Comparison of ENCODE assay signal across 16 cellular contexts in genomic region chr14:63800083-63800482, GRCh38. TPM values are rescaled to one million over a fixed set of nuclear protein-coding genes. Genes with fewer than 3 reads are reported as not detected.
DNase-seq lines count a peak whose midpoint lies in the region; ATAC-seq, FAIRE-seq and TF ChIP-seq lines count a peak whose summit lies in the region.
"Had no signal": no experiment of that assay in that cellular context is flagged by ENCODE, and none has a peak within 500 bp of the region (broad histone marks: within the 10 kb centered on the region; RNA-seq: fewer than 3 reads in every experiment).

No MANE protein-coding gene starts in this region.

- H3K9ac ChIP-seq in DND-41 (ENCODE audit: low read depth, low read length) (no peak overlapping the region), endothelial cell of umbilical vein (replicated peaks; ENCODE audit: extremely low read depth, insufficient read depth, low read length) (no peak overlapping the region), parathyroid adenoma (no peak overlapping the region)

- DNase-seq in DND-41 (no peak), OCI-LY7 (ENCODE audit: low spot score) (no peak), endothelial cell of umbilical vein (ENCODE audit: low read depth, low spot score) (no peak), NCI-H1105 (lab: John Stamatoyannopoulos, UW) (no peak)
- DNase-seq: activated CD8-positive, alpha-beta memory T cell treated with anti-CD3 and anti-CD28 coated beads for 24 hours; colonic mucosa; NCI-H510A; posterior cingulate gyrus; stomach had no signal

- TF ChIP-seq POLR2A in endothelial cell of umbilical vein (IDR thresholded peaks at IDR 0.05; ENCODE audit: low read depth, low read length) = no peak

- H3K27me3 ChIP-seq in DND-41 (ENCODE audit: insufficient read depth, low read length, poor library complexity) (no peaks in the 10 kb centered on the region), endothelial cell of umbilical vein (ENCODE audit: control insufficient read depth in 2 of 2, insufficient read depth in 2 of 2, low read length in 2 of 2) (no peaks in the 10 kb centered on the region), parathyroid adenoma (ENCODE audit: control insufficient read depth, insufficient read depth, low read length) (no peaks in the 10 kb centered on the region)
- H3K27me3 ChIP-seq: colonic mucosa, stomach had no signal

- H3K4me1 ChIP-seq in DND-41 (ENCODE audit: insufficient read depth, low read length) (peaks cover 8% of the 10 kb centered on the region; the same call in 1 of the 2 replicates), OCI-LY7 (ENCODE audit: insufficient read depth, low read length, poor library complexity, severe bottlenecking) (peaks cover 9% of the 10 kb centered on the region), endothelial cell of umbilical vein (ENCODE audit: control insufficient read depth, extremely low read depth, insufficient read depth, low read length) (peaks cover 2% of the 10 kb centered on the region), parathyroid adenoma (no peaks in the 10 kb centered on the region)
- H3K4me1 ChIP-seq: colonic mucosa had no signal

- no peaks in the 10 kb centered on the region for H3K36me3 Mint-ChIP-seq in stimulated activated memory B cell treated with anti-CD40 and anti-IgM and Interleukin-4, amounts not matched to agents 10 μg/mL and 1 μg/mL and 100 μg/mL, for 72 hours

- H2AFZ ChIP-seq in DND-41 (ENCODE audit: low read depth, low read length) (no peak overlapping the region), OCI-LY7 (ENCODE audit: low read length) (peak overlapping the region; percentile 97), endothelial cell of umbilical vein (ENCODE audit: low read depth, low read length) (peak overlapping the region; percentile 23), parathyroid adenoma (peak overlapping the region; percentile 62)

- no peak overlapping the region for H3K4me3 Mint-ChIP-seq in stimulated activated memory B cell treated with anti-CD40 and anti-IgM and Interleukin-4, amounts not matched to agents 10 μg/mL and 1 μg/mL and 100 μg/mL, for 72 hours

- dilution Hi-C loops in endothelial cell of umbilical vein (cut with MboI; ENCODE audit: extremely low pct_ligation_motif_present, low sequenced_read_pairs) = no loop called here

- no peaks in the 10 kb centered on the region for H3K9me3 Mint-ChIP-seq in stimulated activated memory B cell treated with anti-CD40 and anti-IgM and Interleukin-4, amounts not matched to agents 10 μg/mL and 1 μg/mL and 100 μg/mL, for 72 hours
- H3K9me3 Mint-ChIP-seq: activated T-helper 2 cell treated with anti-CD3 and anti-CD28 coated beads, Interferon-gamma antibody, Interleukin-2, Interleukin-4, amounts not matched to agents 10 μg/mL and 5 μg/mL and 100 μg/mL, durations not matched to agents 14 hours and 24 hours and 36 hours had no signal

- BruUV-seq in OCI-LY7 (replicated peaks; lab: Mats Ljungman, UMichigan) = no TSS peak
- no TSS peak for BruUV-seq in endothelial cell of umbilical vein (replicated peaks; lab: Mats Ljungman, UMichigan)

- POLR2A ChIA-PET in OCI-LY7 (lab: Charles Lee) = interaction anchor here (0.6 to 1.6 kb wide), 6 partner anchors 51 to 537 kb away, joined by 3 to 5 read pairs (median 3); no protein-coding TSS in a partner anchor
- POLR2A ChIA-PET in endothelial cell of umbilical vein (lab: Charles Lee) = no interaction called here

- H3K9me3 ChIP-seq in DND-41 (ENCODE audit: insufficient read depth, low read length, severe bottlenecking) = no peaks in the 10 kb centered on the region
- no peaks in the 10 kb centered on the region for H3K9me3 ChIP-seq in OCI-LY7 (ENCODE audit: low read length)
- H3K9me3 ChIP-seq in endothelial cell of umbilical vein (replicated peaks; ENCODE audit: control insufficient read depth, insufficient read depth, low read length) = no peaks in the 10 kb centered on the region
- H3K9me3 ChIP-seq in parathyroid adenoma (ENCODE audit: control insufficient read depth, low read length) = no peaks in the 10 kb centered on the region
- H3K9me3 ChIP-seq: colonic mucosa, stomach had no signal

- CTCF ChIA-PET in OCI-LY7 (lab: Charles Lee; ENCODE audit: unreplicated experiment) = no interaction called here
- CTCF ChIA-PET in endothelial cell of umbilical vein (lab: Charles Lee) = interaction anchor here (0.6 to 7.1 kb wide), 18 partner anchors 17 to 538 kb away, joined by 3 to 103 read pairs (median 3); partner anchors contain the start of gene ESR2

- no peak for TF ChIP-seq CTCF in DND-41 (IDR thresholded peaks at IDR 0.05; ENCODE audit: borderline replicate concordance, extremely low read depth, low read length, poor library complexity, severe bottlenecking)
- no peak for TF ChIP-seq CTCF in OCI-LY7 (conservative IDR thresholded peaks at IDR 0.05; ENCODE audit: low read length)
- TF ChIP-seq CTCF in endothelial cell of umbilical vein (IDR thresholded peaks at IDR 0.05; ENCODE audit: extremely low read depth in 1 of 2, insufficient read depth in 1 of 2, low read depth in 1 of 2, low read length in 2 of 2) = no peak
- no peak for TF ChIP-seq CTCF in parathyroid adenoma (IDR thresholded peaks at IDR 0.05)

- H3K9me1 ChIP-seq in endothelial cell of umbilical vein (replicated peaks; ENCODE audit: control insufficient read depth, extremely low read depth, insufficient read depth, low read length) = no peaks in the 10 kb centered on the region

- ATAC-seq in DND-41 (ENCODE audit: insufficient read depth, low read depth) (no peak), GM21381 (IDR thresholded peaks at IDR 0.05; ENCODE audit: unreplicated experiment) (no peak), GM18517 (IDR thresholded peaks at IDR 0.05; ENCODE audit: unreplicated experiment) (no peak)
- ATAC-seq in stimulated activated memory B cell treated with anti-CD40 and anti-IgM and Interleukin-4, amounts not matched to agents 10 μg/mL and 1 μg/mL and 100 μg/mL, for 72 hours = no peak
- ATAC-seq: Panc1 had no signal

- H3K36me3 ChIP-seq in DND-41 (ENCODE audit: insufficient read depth, low read length) = no peaks in the 10 kb centered on the region
- H3K36me3 ChIP-seq in OCI-LY7 (ENCODE audit: insufficient read depth, low read length) = no peaks in the 10 kb centered on the region
- no peaks in the 10 kb centered on the region for H3K36me3 ChIP-seq in endothelial cell of umbilical vein (ENCODE audit: control insufficient read depth in 2 of 2, extremely low read depth in 1 of 2, insufficient read depth in 2 of 2, low read length in 2 of 2)
- H3K36me3 ChIP-seq in parathyroid adenoma (ENCODE audit: control insufficient read depth, insufficient read depth, low read length) = no peaks in the 10 kb centered on the region
- H3K36me3 ChIP-seq: colonic mucosa, stomach, WERI-Rb-1 had no signal

- H3K79me2 ChIP-seq in DND-41 (ENCODE audit: insufficient read depth, low read length) = no peaks in the 10 kb centered on the region
- H3K79me2 ChIP-seq in OCI-LY7 (ENCODE audit: insufficient read depth, low read depth, low read length) = no peaks in the 10 kb centered on the region
- H3K79me2 ChIP-seq in endothelial cell of umbilical vein (ENCODE audit: control insufficient read depth, insufficient read depth, low read length) = no peaks in the 10 kb centered on the region
- no peaks in the 10 kb centered on the region for H3K79me2 ChIP-seq in parathyroid adenoma

- no peaks in the 10 kb centered on the region for H3K9me2 ChIP-seq in OCI-LY7 (ENCODE audit: insufficient read depth, low read length)

- no peak for FAIRE-seq in endothelial cell of umbilical vein (lab: Jason Lieb, UNC)

- no peak overlapping the region for H3K4me3 ChIP-seq in DND-41 (ENCODE audit: low read depth in 1 of 2, low read length in 2 of 2)
- peak overlapping the region; percentile 58 for H3K4me3 ChIP-seq in OCI-LY7 (ENCODE audit: low read depth, low read length, poor library complexity, severe bottlenecking)
- no peak overlapping the region for H3K4me3 ChIP-seq in endothelial cell of umbilical vein (replicated peaks in 1 of 3; ENCODE audit: insufficient read depth in 1 of 3, low read depth in 1 of 3, low read length in 3 of 3)
- H3K4me3 ChIP-seq in parathyroid adenoma (ENCODE audit: low read depth, low read length) = peak overlapping the region; percentile 35

- H3K4me1 Mint-ChIP-seq in stimulated activated memory B cell treated with anti-CD40 and anti-IgM and Interleukin-4, amounts not matched to agents 10 μg/mL and 1 μg/mL and 100 μg/mL, for 72 hours = no peaks in the 10 kb centered on the region

- H3K4me2 ChIP-seq in DND-41 (ENCODE audit: insufficient read depth, low read length) (peak overlapping the region; percentile 44), OCI-LY7 (ENCODE audit: low read length) (peak overlapping the region; percentile 59), endothelial cell of umbilical vein (ENCODE audit: insufficient read depth, low read length) (peak overlapping the region; percentile 39), parathyroid adenoma (ENCODE audit: low read length) (peak overlapping the region; percentile 59)

- no peaks in the 10 kb centered on the region for H4K20me1 ChIP-seq in DND-41 (ENCODE audit: insufficient read depth, low read length)
- no peaks in the 10 kb centered on the region for H4K20me1 ChIP-seq in OCI-LY7 (ENCODE audit: insufficient read depth, low read length)
- no peaks in the 10 kb centered on the region for H4K20me1 ChIP-seq in endothelial cell of umbilical vein (replicated peaks; ENCODE audit: control insufficient read depth, extremely low read depth, insufficient read depth, low read length)

- H3K27ac ChIP-seq in DND-41 (ENCODE audit: low read length) (no peak overlapping the region), OCI-LY7 (ENCODE audit: low read depth, low read length, poor library complexity, severe bottlenecking) (no peak overlapping the region), endothelial cell of umbilical vein (ENCODE audit: insufficient read depth, low read depth, low read length) (no peak overlapping the region), parathyroid adenoma (no peak overlapping the region)
- H3K27ac ChIP-seq: colonic mucosa, stomach, WERI-Rb-1 had no signal

- intact Hi-C loops in OCI-LY7 (cut with micrococcal nuclease; ENCODE audit: unreplicated experiment) (loop anchor here (1.0 kb wide), 1 partner anchor 194 kb away; no protein-coding TSS in a partner anchor), endothelial cell of umbilical vein (cut with micrococcal nuclease) (loop anchor here (10.0 kb wide), 1 partner anchor 195 kb away; no protein-coding TSS in a partner anchor)

- H3K27ac Mint-ChIP-seq in stimulated activated memory B cell treated with anti-CD40 and anti-IgM and Interleukin-4, amounts not matched to agents 10 μg/mL and 1 μg/mL and 100 μg/mL, for 72 hours = no peak overlapping the region
- H3K27ac Mint-ChIP-seq: activated T-helper 2 cell treated with anti-CD3 and anti-CD28 coated beads, Interferon-gamma antibody, Interleukin-2, Interleukin-4, amounts not matched to agents 10 μg/mL and 5 μg/mL and 100 μg/mL, durations not matched to agents 14 hours and 24 hours and 36 hours had no signal

- H3K27me3 Mint-ChIP-seq in stimulated activated memory B cell treated with anti-CD40 and anti-IgM and Interleukin-4, amounts not matched to agents 10 μg/mL and 1 μg/mL and 100 μg/mL, for 72 hours = no peaks in the 10 kb centered on the region

RNA-seq across cellular contexts. Expression of gene SYNE2, which starts 52.7 kb away (rescaled TPM):
- total RNA-seq in OCI-LY7 (2014; rRNA removed; shearing (Covaris generic)) = 131 and 150 TPM in 2 replicates
- total RNA-seq in OCI-LY7 (2022) (212 and 232 TPM in 2 replicates), endothelial cell of umbilical vein (42.7 and 53.7 TPM in 2 replicates)
- 16.0 and 17.6 TPM in 2 replicates for polyA plus RNA-seq in endothelial cell of umbilical vein
- 17.0 and 17.6 TPM in 2 replicates for polyA plus RNA-seq in endothelial cell of umbilical vein (2011; cell fraction: cytosol; rRNA removed)
- 79.1 and 92.8 TPM in 2 replicates for polyA plus RNA-seq in endothelial cell of umbilical vein (2011; cell fraction: nucleus; rRNA removed)
- polyA plus RNA-seq in endothelial cell of umbilical vein (2012) = 13.4 and 14.2 TPM in 2 replicates
- 117 and 118 TPM in 2 replicates for polyA minus RNA-seq in endothelial cell of umbilical vein
- 41.0 TPM for polyA minus RNA-seq in endothelial cell of umbilical vein (2011; cell fraction: cytosol; rRNA and poly(A)+ RNA removed)
- 256 and 331 TPM in 2 replicates for polyA minus RNA-seq in endothelial cell of umbilical vein (2011; cell fraction: nucleus; rRNA and poly(A)+ RNA removed)

Comparison
In these comparisons a context has a peak if more than half of its experiments do, and no peak if none do; other contexts are left out.
1. H3K4me3 ChIP-seq: peak in OCI-LY7 (single experiment) and parathyroid adenoma (single experiment); none in DND-41 (0 of 2) and endothelial cell of umbilical vein (0 of 3).
2. Peak in every context shown above with its lines, with median percentiles within 50 percentile points of each other: H3K4me2 ChIP-seq.